Comparison of ENCODE assay signal across 10 cellular contexts in genomic region chr1:8523641-8524206, GRCh38.
DNase-seq lines count a peak whose midpoint lies in the region; ATAC-seq and TF ChIP-seq lines count a peak whose summit lies in the region.
"Had no signal": no experiment of that assay in that cellular context is flagged by ENCODE, and none has a peak within 500 bp of the region (broad histone marks: within the 10 kb centered on the region; RNA-seq: fewer than 3 reads in every experiment).

No MANE protein-coding gene starts in this region.

- 93 to 98% methylated on average over 2 to 3 of the region's 5 CpGs for WGBS in mesodermal cell (ENCODE audit: insufficient coverage in 2 of 2), 2 experiments

- H3K27ac Mint-ChIP-seq in activated T-helper 2 cell treated with anti-CD3 and anti-CD28 coated beads, Interferon-gamma antibody, Interleukin-2, Interleukin-4, amounts not matched to agents 10 μg/mL and 5 μg/mL and 100 μg/mL, durations not matched to agents 14 hours and 24 hours and 36 hours, result peak overlapping the region; percentile 74

- no peak for TF ChIP-seq CTCF in uterus (IDR thresholded peaks at IDR 0.05)

- H3K36me3 ChIP-seq in mesodermal cell (ENCODE audit: control insufficient read depth, insufficient read depth, low read length) (peaks cover 40% of the 10 kb centered on the region), uterus (no peaks in the 10 kb centered on the region)

- H3K27ac ChIP-seq in mesodermal cell (ENCODE audit: low read depth, low read length, severe bottlenecking), result peak overlapping the region; percentile 5
- peak overlapping the region; percentile 83 to 99 for H3K27ac ChIP-seq in uterus

- H3K4me1 Mint-ChIP-seq in activated T-helper 2 cell treated with anti-CD3 and anti-CD28 coated beads, Interferon-gamma antibody, Interleukin-2, Interleukin-4, amounts not matched to agents 10 μg/mL and 5 μg/mL and 100 μg/mL, durations not matched to agents 14 hours and 24 hours and 36 hours (ENCODE audit: low read depth), result peaks cover 49% of the 10 kb centered on the region

- intact Hi-C loops in activated T-helper 2 cell treated with anti-CD3 and anti-CD28 coated beads, Interferon-gamma antibody, Interleukin-2, Interleukin-4, amounts not matched to agents 10 μg/mL and 5 μg/mL and 100 μg/mL, durations not matched to agents 14 hours and 24 hours and 36 hours (cut with micrococcal nuclease), result loop anchor here (2.0 to 5.0 kb wide), 3 partner anchors 79 to 177 kb away; no protein-coding TSS in a partner anchor
- intact Hi-C loops in uterus (cut with DNase I; ENCODE audit: low total_unique reads), result no loop called here

- H3K4me1 ChIP-seq in mesodermal cell (ENCODE audit: control insufficient read depth, insufficient read depth, low read length, poor library complexity, severe bottlenecking) (peaks cover 48% of the 10 kb centered on the region), uterus (peaks cover 0 to 5% of the 10 kb centered on the region in 2 donors)

- H3K4me3 ChIP-seq in mesodermal cell (ENCODE audit: extremely low read depth, insufficient read depth, low read length, poor library complexity, severe bottlenecking), result no peak overlapping the region
- H3K4me3 ChIP-seq in uterus, result peak overlapping the region in 1 of 2 donors; percentile 48

- H3K27me3 ChIP-seq in uterus, result no peaks in the 10 kb centered on the region

- H3K9me3 ChIP-seq in mesodermal cell (ENCODE audit: control insufficient read depth, low read length), result no peaks in the 10 kb centered on the region
- H3K9me3 ChIP-seq in uterus, result no peaks in the 10 kb centered on the region

- H3K9me3 Mint-ChIP-seq in activated T-helper 2 cell treated with anti-CD3 and anti-CD28 coated beads, Interferon-gamma antibody, Interleukin-2, Interleukin-4, amounts not matched to agents 10 μg/mL and 5 μg/mL and 100 μg/mL, durations not matched to agents 14 hours and 24 hours and 36 hours, result no peaks in the 10 kb centered on the region

- peak; percentile 39 for DNase-seq in stimulated activated CD4-positive, alpha-beta T cell treated with anti-CD3 and anti-CD28 coated beads, Interleukin-15, amount 100 ng/mL, for 24 hours
- no peak for DNase-seq in stimulated activated CD4-positive, alpha-beta T cell treated with anti-CD3 and anti-CD28 coated beads, Interleukin-4, amount 100 ng/mL, for 4 hours
- DNase-seq in activated T-helper 2 cell treated with anti-CD3 and anti-CD28 coated beads, Interferon-gamma antibody, Interleukin-2, Interleukin-4, amounts not matched to agents 10 μg/mL and 5 μg/mL and 100 μg/mL, durations not matched to agents 14 hours and 24 hours and 36 hours (ENCODE audit: low spot score), result no peak
- DNase-seq in uterus (no peak), putamen (ENCODE audit: low spot score) (no peak)
- DNase-seq in central memory CD4-positive, alpha-beta T cell, result no peak
- DNase-seq: aorta, NCI-H1092 had no signal

- peaks cover 39% of the 10 kb centered on the region for H3K36me3 Mint-ChIP-seq in activated T-helper 2 cell treated with anti-CD3 and anti-CD28 coated beads, Interferon-gamma antibody, Interleukin-2, Interleukin-4, amounts not matched to agents 10 μg/mL and 5 μg/mL and 100 μg/mL, durations not matched to agents 14 hours and 24 hours and 36 hours (ENCODE audit: low read depth)

- H3K27me3 Mint-ChIP-seq in activated T-helper 2 cell treated with anti-CD3 and anti-CD28 coated beads, Interferon-gamma antibody, Interleukin-2, Interleukin-4, amounts not matched to agents 10 μg/mL and 5 μg/mL and 100 μg/mL, durations not matched to agents 14 hours and 24 hours and 36 hours (ENCODE audit: low read depth), result no peaks in the 10 kb centered on the region

- peak overlapping the region; percentile 61 for H3K4me3 Mint-ChIP-seq in activated T-helper 2 cell treated with anti-CD3 and anti-CD28 coated beads, Interferon-gamma antibody, Interleukin-2, Interleukin-4, amounts not matched to agents 10 μg/mL and 5 μg/mL and 100 μg/mL, durations not matched to agents 14 hours and 24 hours and 36 hours (ENCODE audit: low read depth)

- no peak for TF ChIP-seq POLR2A in uterus (IDR thresholded peaks at IDR 0.05)

- ATAC-seq in HG02981 (IDR thresholded peaks at IDR 0.05; ENCODE audit: unreplicated experiment), result no peak
